Comparison of ENCODE assay signal across 1 cellular context in genomic region chr11:69650832-69651344, GRCh38.
TF ChIP-seq lines count a peak whose summit lies in the region.

No MANE protein-coding gene starts in this region.

TF ChIP-seq in endothelial cell of umbilical vein, 7 proteins besides CTCF, POLR2A, EP300 and RAD21:
- TF ChIP-seq MYC (IDR thresholded peaks at IDR 0.05; ENCODE audit: low read depth, low read length) (no peak), POLR2AphosphoS5 (IDR thresholded peaks at IDR 0.05; ENCODE audit: insufficient read depth, low read depth, low read length) (peak; percentile 39)
TF ChIP-seq in endothelial cell of umbilical vein: peak in this region for 1.
